8 cellular contexts compared by ENCODE assay signal in genomic region chr2:100562613-100563406, GRCh38. TPM values are rescaled to one million over a fixed set of nuclear protein-coding genes. Genes with fewer than 3 reads are reported as not detected.
A peak's percentile ranks its signal among the peaks of the same experiment; 100 is the strongest.
DNase-seq lines count a peak whose midpoint lies in the region; ATAC-seq and TF ChIP-seq lines count a peak whose summit lies in the region.

Gene PDCL3, plus strand, starts transcription at chr2:100562993. Its CDS starts 75 bp downstream, at chr2:100563068.

- peak; percentile 94 for ATAC-seq in GM21515 (IDR thresholded peaks at IDR 0.05; ENCODE audit: unreplicated experiment)

- no peaks in the 10 kb centered on the region for H3K9me3 ChIP-seq in OCI-LY3 (ENCODE audit: insufficient read depth, low read length)

- H3K27ac ChIP-seq in OCI-LY3 (ENCODE audit: low read length) = peak within 1 kb of the TSS; percentile 88

- TF ChIP-seq CTCF in OCI-LY3 (IDR thresholded peaks at IDR 0.05; ENCODE audit: low read depth, low read length) = peak; percentile 22; the same call in 1 of the 2 replicates
- TF ChIP-seq CTCF in endothelial cell (IDR thresholded peaks at IDR 0.05; ENCODE audit: unreplicated experiment) = no peak
- no peak for TF ChIP-seq CTCF in mesothelial cell of epicardium (IDR thresholded peaks at IDR 0.05; ENCODE audit: unreplicated experiment)

- H3K27ac Mint-ChIP-seq in endothelial cell (ENCODE audit: unreplicated experiment) = peak within 1 kb of the TSS; percentile 78
- H3K27ac Mint-ChIP-seq in mesothelial cell of epicardium = peak within 1 kb of the TSS; percentile 98

- H3K4me1 Mint-ChIP-seq in endothelial cell (ENCODE audit: unreplicated experiment) (peaks cover 4% of the 10 kb centered on the region), mesothelial cell of epicardium (peaks cover 9% of the 10 kb centered on the region)

- H3K27me3 Mint-ChIP-seq in endothelial cell (ENCODE audit: unreplicated experiment) = peaks cover 1% of the 10 kb centered on the region
- H3K27me3 Mint-ChIP-seq in mesothelial cell of epicardium (ENCODE audit: low read depth) = no peaks in the 10 kb centered on the region

- peaks cover 2% of the 10 kb centered on the region for H3K36me3 ChIP-seq in OCI-LY3 (replicated peaks; ENCODE audit: low read depth, low read length)

- H3K4me3 Mint-ChIP-seq in endothelial cell (ENCODE audit: unreplicated experiment) = peak within 1 kb of the TSS; percentile 92
- H3K4me3 Mint-ChIP-seq in mesothelial cell of epicardium = peak within 1 kb of the TSS; percentile 85

- peak within 1 kb of the TSS; percentile 77 for H3K9ac ChIP-seq in OCI-LY3 (ENCODE audit: low read length)

- DNase-seq in DMS 273 treated with DMSO at 0.1 percent for 48 hours (lab: John Stamatoyannopoulos, UW) = peak; percentile 97
- peak; percentile 93 for DNase-seq in HuH-7 (ENCODE audit: low spot score)
- peak; percentile 95 for DNase-seq in activated CD8-positive, alpha-beta memory T cell treated with anti-CD3 and anti-CD28 coated beads, Interleukin-2, amount 50 U/mL, for 48 hours
- DNase-seq in endothelial cell (ENCODE audit: low spot score) = peak; percentile 95
- DNase-seq in mesothelial cell of epicardium (ENCODE audit: low spot score in 2 of 2, unreplicated experiment in 2 of 2) = peak; percentile 90 to 97
- peak; percentile 90 to 93 for DNase-seq in stimulated activated CD8-positive, alpha-beta memory T cell treated with anti-CD3 and anti-CD28 coated beads, Interleukin-15, amount 100 ng/mL, for 48 hours (ENCODE audit: low read depth in 2 of 2)

- peak within 1 kb of the TSS; percentile 76 for H3K4me2 ChIP-seq in OCI-LY3 (ENCODE audit: low read length)

- H2AFZ ChIP-seq in OCI-LY3 (ENCODE audit: low read depth, low read length) = peak within 1 kb of the TSS; percentile 70; the same call in 1 of the 2 replicates

- H3K9me3 Mint-ChIP-seq in endothelial cell (ENCODE audit: unreplicated experiment) (no peaks in the 10 kb centered on the region), mesothelial cell of epicardium (no peaks in the 10 kb centered on the region)

- no peaks in the 10 kb centered on the region for H4K20me1 ChIP-seq in OCI-LY3 (ENCODE audit: insufficient read depth, low read length)

- peaks cover 17% of the 10 kb centered on the region for H3K79me2 ChIP-seq in OCI-LY3 (ENCODE audit: low read length)

- H3K36me3 Mint-ChIP-seq in endothelial cell (ENCODE audit: low read depth, unreplicated experiment) (peaks cover 12% of the 10 kb centered on the region), mesothelial cell of epicardium (peaks cover 5% of the 10 kb centered on the region)

- no peaks in the 10 kb centered on the region for H3K27me3 ChIP-seq in OCI-LY3 (ENCODE audit: low read depth, low read length)

- peak within 1 kb of the TSS; percentile 91 for H3K4me3 ChIP-seq in OCI-LY3 (ENCODE audit: low read length)

- peaks cover 21% of the 10 kb centered on the region for H3K4me1 ChIP-seq in OCI-LY3 (ENCODE audit: low read length)

RNA-seq across cellular contexts. Expression of gene PDCL3, which starts in this region (rescaled TPM):
- total RNA-seq in endothelial cell (ENCODE audit: unreplicated experiment) = 15.0 TPM
- 20.6 to 24.7 TPM (median 21.7 TPM) in 3 replicates for total RNA-seq in mesothelial cell of epicardium

Comparison
In these comparisons a context has a peak if more than half of its experiments do, and no peak if none do; other contexts are left out.
1. Peak in every context shown above with its lines: DNase-seq, ATAC-seq, H3K4me3 ChIP-seq and H3K27ac ChIP-seq.